7 cellular contexts compared by ENCODE assay signal in genomic region chr22:17877243-17877757, GRCh38.
DNase-seq lines count a peak whose midpoint lies in the region; ATAC-seq and TF ChIP-seq lines count a peak whose summit lies in the region.
"Not testable (repeated sequence)": the region's sequence is repeated elsewhere in the genome, so short reads cannot be mapped to it uniquely, and the experiment has no call there.

No MANE protein-coding gene starts in this region.

- not testable (repeated sequence) for H3K4me1 ChIP-seq in GM23248 (ENCODE audit: insufficient read depth); adipocyte (ENCODE audit: control insufficient read depth, insufficient read depth, low read length); mesenchymal stem cell (ENCODE audit: control insufficient read depth, insufficient read depth, low read depth, low read length)

- H3K79me1 ChIP-seq in mesenchymal stem cell (replicated peaks; ENCODE audit: low read length, poor library complexity, severe bottlenecking), result peaks cover 31% of the 10 kb centered on the region

- peaks cover 15% of the 10 kb centered on the region for H3K36me3 Mint-ChIP-seq in central memory CD8-positive, alpha-beta T cell (ENCODE audit: insufficient read depth)
- H3K36me3 Mint-ChIP-seq in stimulated activated naive B cell treated with anti-CD40 and anti-IgM and Interleukin-4, amounts not matched to agents 10 μg/mL and 1 μg/mL and 100 μg/mL, for 72 hours, result peaks cover 48 to 61% of the 10 kb centered on the region in 2 donors

- not testable (repeated sequence) for H4K8ac ChIP-seq in mesenchymal stem cell (ENCODE audit: low read length)

- not testable (repeated sequence) for H4K20me1 ChIP-seq in GM23248 (ENCODE audit: insufficient read depth)

- not testable (repeated sequence) for H3K9me3 Mint-ChIP-seq in central memory CD8-positive, alpha-beta T cell; stimulated activated naive B cell treated with anti-CD40 and anti-IgM and Interleukin-4, amounts not matched to agents 10 μg/mL and 1 μg/mL and 100 μg/mL, for 72 hours

- H3K27me3 Mint-ChIP-seq in central memory CD8-positive, alpha-beta T cell; stimulated activated naive B cell treated with anti-CD40 and anti-IgM and Interleukin-4, amounts not matched to agents 10 μg/mL and 1 μg/mL and 100 μg/mL, for 72 hours: not testable (repeated sequence)

- not testable (repeated sequence) for H2BK15ac ChIP-seq in mesenchymal stem cell (ENCODE audit: low read depth, poor library complexity, severe bottlenecking)

- not testable (repeated sequence) for H2BK5ac ChIP-seq in mesenchymal stem cell (ENCODE audit: low read depth, low read length, poor library complexity, severe bottlenecking)

- H3K9ac ChIP-seq in GM23248; adipocyte (ENCODE audit: low read length); mesenchymal stem cell (ENCODE audit: low read length): not testable (repeated sequence)

- H3K9me3 ChIP-seq in GM23248 (ENCODE audit: low read depth); adipocyte (ENCODE audit: control insufficient read depth, low read length); mesenchymal stem cell (ENCODE audit: control insufficient read depth, low read length): not testable (repeated sequence)

- H3K79me2 ChIP-seq in GM23248 (ENCODE audit: insufficient read depth), result not testable (repeated sequence)

- not testable (repeated sequence) for H3K27ac ChIP-seq in GM23248; mesenchymal stem cell (ENCODE audit: low read length, poor library complexity, severe bottlenecking)

- not testable (repeated sequence) for H3K36me3 ChIP-seq in GM23248 (ENCODE audit: low read depth)
- H3K36me3 ChIP-seq in adipocyte (ENCODE audit: control insufficient read depth, insufficient read depth, low read length, severe bottlenecking) (peaks cover 42% of the 10 kb centered on the region), mesenchymal stem cell (ENCODE audit: control insufficient read depth in 1 of 2, insufficient read depth in 2 of 2, low read depth in 1 of 2, low read length in 2 of 2) (peaks cover 67 to 80% of the 10 kb centered on the region in 2 experiments)

- ATAC-seq in central memory CD8-positive, alpha-beta T cell (replicated peaks; ENCODE audit: extremely low read depth, poor library complexity, severe bottlenecking); stimulated activated naive B cell treated with anti-CD40 and anti-IgM and Interleukin-4, amounts not matched to agents 10 μg/mL and 1 μg/mL and 100 μg/mL, for 72 hours (replicated peaks): not testable (repeated sequence)

- not testable (repeated sequence) for H3K18ac ChIP-seq in mesenchymal stem cell (ENCODE audit: low read depth in 1 of 2, low read length in 2 of 2)

- peak; percentile 21 for DNase-seq in GM23248
- peak; percentile 36 for DNase-seq in NCI-H69 (lab: John Stamatoyannopoulos, UW)
- DNase-seq in adipocyte (ENCODE audit: low read depth), result peak; percentile 20
- not testable (repeated sequence) for DNase-seq in central memory CD8-positive, alpha-beta T cell (ENCODE audit: low spot score in 2 of 2); stimulated activated naive B cell treated with anti-CD40 and anti-IgM and Interleukin-4, amounts not matched to agents 10 μg/mL and 1 μg/mL and 100 μg/mL, for 72 hours
- peak; percentile 26 for DNase-seq in fibroblast of villous mesenchyme (ENCODE audit: low read depth)
- DNase-seq in mesenchymal stem cell, result peak; percentile 27

- H3K27ac Mint-ChIP-seq in central memory CD8-positive, alpha-beta T cell (ENCODE audit: low read depth), result peak overlapping the region; percentile 75
- peak overlapping the region; percentile 86 for H3K27ac Mint-ChIP-seq in stimulated activated naive B cell treated with anti-CD40 and anti-IgM and Interleukin-4, amounts not matched to agents 10 μg/mL and 1 μg/mL and 100 μg/mL, for 72 hours

- H2BK12ac ChIP-seq in mesenchymal stem cell (ENCODE audit: low read length in 2 of 2), result not testable (repeated sequence)

- H2BK120ac ChIP-seq in mesenchymal stem cell (ENCODE audit: low read depth, low read length), result not testable (repeated sequence)

- not testable (repeated sequence) for H3K4me3 ChIP-seq in GM23248; adipocyte (ENCODE audit: low read length); fibroblast of villous mesenchyme (ENCODE audit: low read depth, low read length); mesenchymal stem cell (ENCODE audit: insufficient read depth in 1 of 2, low read depth in 1 of 2, low read length in 2 of 2)

- not testable (repeated sequence) for H3K9me2 ChIP-seq in GM23248 (ENCODE audit: insufficient read depth)

- not testable (repeated sequence) for H2AFZ ChIP-seq in GM23248; mesenchymal stem cell (ENCODE audit: low read depth, low read length)

- not testable (repeated sequence) for TF ChIP-seq CTCF in fibroblast of villous mesenchyme (IDR thresholded peaks at IDR 0.05; ENCODE audit: insufficient read depth, low read depth, low read length)

- not testable (repeated sequence) for H3F3A ChIP-seq in GM23248 (ENCODE audit: insufficient read depth)

- not testable (repeated sequence) for H3K27me3 ChIP-seq in GM23248 (replicated peaks; ENCODE audit: insufficient read depth); adipocyte (replicated peaks; ENCODE audit: control insufficient read depth, insufficient read depth, low read length); mesenchymal stem cell (ENCODE audit: control insufficient read depth in 1 of 2, insufficient read depth in 1 of 2, low read length in 2 of 2)

- H3K4ac ChIP-seq in mesenchymal stem cell (ENCODE audit: low read depth in 1 of 2, low read length in 2 of 2), result not testable (repeated sequence)

- H3K4me1 Mint-ChIP-seq in central memory CD8-positive, alpha-beta T cell, result not testable (repeated sequence)
- peaks cover 2 to 17% of the 10 kb centered on the region in 2 donors for H3K4me1 Mint-ChIP-seq in stimulated activated naive B cell treated with anti-CD40 and anti-IgM and Interleukin-4, amounts not matched to agents 10 μg/mL and 1 μg/mL and 100 μg/mL, for 72 hours

- in situ Hi-C loops in GM23248 (cut with MboI), result not testable (repeated sequence)

- H3K14ac ChIP-seq in mesenchymal stem cell (ENCODE audit: low read length in 2 of 2), result not testable (repeated sequence)

- not testable (repeated sequence) for H2AK5ac ChIP-seq in mesenchymal stem cell (ENCODE audit: low read length, severe bottlenecking)

- not testable (repeated sequence) for H3K4me2 ChIP-seq in GM23248 (ENCODE audit: unreplicated experiment); mesenchymal stem cell (ENCODE audit: low read length, poor library complexity, severe bottlenecking)

- H3K4me3 Mint-ChIP-seq in central memory CD8-positive, alpha-beta T cell; stimulated activated naive B cell treated with anti-CD40 and anti-IgM and Interleukin-4, amounts not matched to agents 10 μg/mL and 1 μg/mL and 100 μg/mL, for 72 hours: not testable (repeated sequence)

- H4K91ac ChIP-seq in mesenchymal stem cell (ENCODE audit: low read length), result not testable (repeated sequence)

- H3K23ac ChIP-seq in mesenchymal stem cell (ENCODE audit: low read length in 2 of 2), result not testable (repeated sequence)
